ENCODE assay signal across 20 cellular contexts in genomic region chr1:10271869-10272268, GRCh38.
"Had no signal": no experiment of that assay in that cellular context is flagged by ENCODE, and none has a peak within 500 bp of the region (broad histone marks: within the 10 kb centered on the region; RNA-seq: fewer than 3 reads in every experiment).

No MANE protein-coding gene starts in this region.

- H3K9me3 ChIP-seq: sigmoid colon, thoracic aorta, upper lobe of left lung had no signal

- H3K4me3 ChIP-seq: sigmoid colon, thoracic aorta, upper lobe of left lung had no signal

- ATAC-seq: foreskin keratinocyte, SK-N-SH treated with all-trans-retinoic acid at 6 μM for 48 hours had no signal

- H3K4me1 Mint-ChIP-seq: activated naive CD8-positive, alpha-beta T cell treated with anti-CD3 and anti-CD28 coated beads for 36 hours; memory B cell; nephron progenitor cell had no signal

- H3K27me3 ChIP-seq: foreskin keratinocyte, sigmoid colon, upper lobe of left lung had no signal

- H3K27ac Mint-ChIP-seq: activated naive CD8-positive, alpha-beta T cell treated with anti-CD3 and anti-CD28 coated beads for 36 hours; memory B cell; nephron progenitor cell; T-cell had no signal

- H3K4me3 Mint-ChIP-seq: activated naive CD8-positive, alpha-beta T cell treated with anti-CD3 and anti-CD28 coated beads for 36 hours; memory B cell; nephron progenitor cell; T-cell had no signal

- H3K27me3 Mint-ChIP-seq: activated naive CD8-positive, alpha-beta T cell treated with anti-CD3 and anti-CD28 coated beads for 36 hours; memory B cell; T-cell had no signal

- H3K9me3 Mint-ChIP-seq: activated naive CD8-positive, alpha-beta T cell treated with anti-CD3 and anti-CD28 coated beads for 36 hours; activated T-helper 2 cell treated with anti-CD3 and anti-CD28 coated beads, Interferon-gamma antibody, Interleukin-2, Interleukin-4, amounts not matched to agents 10 μg/mL and 5 μg/mL and 100 μg/mL, durations not matched to agents 14 hours and 24 hours and 36 hours; memory B cell; nephron progenitor cell; T-cell had no signal

- H3K4me1 ChIP-seq: foreskin keratinocyte, upper lobe of left lung had no signal

- DNase-seq: activated naive CD4-positive, alpha-beta T cell; activated naive CD8-positive, alpha-beta T cell treated with anti-CD3 and anti-CD28 coated beads for 36 hours; activated T-cell treated with anti-CD3 and anti-CD28 coated beads, Interleukin-2, amount 50 U/mL, for 1 hour; cerebellar nuclear complex; erythroblast; foreskin keratinocyte; glutamatergic neuron; hypothalamus; nephron progenitor cell; nucleus accumbens; sigmoid colon; stimulated activated CD4-positive, alpha-beta T cell treated with anti-CD3 and anti-CD28 coated beads, Interleukin-2, amount 100 ng/mL, for 48 hours; stimulated activated CD8-positive, alpha-beta memory T cell treated with anti-CD3 and anti-CD28 coated beads, Interleukin-4, amount 100 ng/mL, for 48 hours; stimulated activated naive CD4-positive, alpha-beta T cell; T-cell; upper lobe of left lung had no signal

- H3K27ac ChIP-seq: foreskin keratinocyte, sigmoid colon, thoracic aorta, upper lobe of left lung had no signal
